Comparison of ENCODE assay signal across 20 cellular contexts in the genomic region with DNA sequence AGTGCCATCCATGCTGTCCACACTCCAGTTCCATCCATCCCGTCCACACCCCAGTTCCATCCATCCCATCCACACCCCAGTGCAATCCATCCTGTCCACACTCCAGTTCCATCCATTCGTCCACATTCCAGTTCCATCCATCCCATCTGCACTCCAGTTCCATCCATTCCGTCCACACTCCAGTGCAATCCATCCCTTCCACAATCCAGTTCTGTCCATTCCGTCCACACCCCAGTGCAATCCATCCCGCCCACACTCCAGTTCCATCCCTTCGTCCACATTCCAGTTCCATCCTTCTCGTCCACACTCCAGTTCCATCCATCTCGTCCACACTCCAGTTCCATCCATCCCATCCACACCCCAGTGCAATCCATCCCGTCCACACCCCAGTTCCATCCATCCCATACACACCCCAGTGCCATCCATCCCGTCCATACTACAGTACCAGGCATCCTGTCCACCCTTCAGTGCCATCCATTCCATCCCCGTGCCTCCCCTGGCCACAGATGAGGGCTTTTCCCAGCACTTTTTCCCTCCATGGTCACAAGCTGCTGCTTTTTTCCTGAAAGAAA.
"Had no signal": no experiment of that assay in that cellular context is flagged by ENCODE, and none has a peak within 500 bp of the region (broad histone marks: within the 10 kb centered on the region; RNA-seq: fewer than 3 reads in every experiment).

No MANE protein-coding gene starts in this region.

- ATAC-seq: gastroesophageal sphincter; left lobe of liver; natural killer cell; psoas muscle; sciatic nerve; stimulated activated memory B cell treated with anti-CD40 and anti-IgM and Interleukin-4, amounts not matched to agents 10 μg/mL and 1 μg/mL and 100 μg/mL, for 72 hours; upper lobe of right lung had no signal

- FAIRE-seq: colon had no signal

- H3K36me3 ChIP-seq: esophagus squamous epithelium, gastroesophageal sphincter, spleen, tibial artery, upper lobe of right lung had no signal

- H3K27me3 ChIP-seq: tibial artery had no signal

- H3K27ac ChIP-seq: esophagus squamous epithelium, gastroesophageal sphincter, psoas muscle, spleen, tibial artery, upper lobe of right lung had no signal

- DNase-seq: dermis blood vessel endothelial cell; esophagus squamous epithelium; foreskin fibroblast; glutamatergic neuron; islet precursor cell; mammary epithelial cell; natural killer cell; psoas muscle; retina; spleen; stimulated activated CD4-positive, alpha-beta T cell treated with anti-CD3 and anti-CD28 coated beads, Interleukin-15, amount 100 ng/mL, for 24 hours; stimulated activated CD4-positive, alpha-beta T cell treated with anti-CD3 and anti-CD28 coated beads, Interleukin-1b, Interleukin-23, amount 100 ng/mL, for 48 hours; stimulated activated CD4-positive, alpha-beta T cell treated with anti-CD3 and anti-CD28 coated beads, Interleukin-4, amount 100 ng/mL, for 24 hours; tibial artery; upper lobe of right lung had no signal

- H3K4me3 ChIP-seq: esophagus squamous epithelium, gastroesophageal sphincter, psoas muscle, spleen, tibial artery, upper lobe of right lung had no signal

- H3K9me3 ChIP-seq: esophagus squamous epithelium, gastroesophageal sphincter, psoas muscle, tibial artery, upper lobe of right lung had no signal

- H3K4me1 ChIP-seq: gastroesophageal sphincter, psoas muscle, spleen, upper lobe of right lung had no signal
